ENCODE assay signal across 25 cellular contexts in genomic region chr11:93288767-93289166, GRCh38. TPM values are rescaled to one million over a fixed set of nuclear protein-coding genes. Genes with fewer than 3 reads are reported as not detected.
DNase-seq lines count a peak whose midpoint lies in the region; ATAC-seq and FAIRE-seq lines count a peak whose summit lies in the region.
"Had no signal": no experiment of that assay in that cellular context is flagged by ENCODE, and none has a peak within 500 bp of the region (broad histone marks: within the 10 kb centered on the region; RNA-seq: fewer than 3 reads in every experiment).

No MANE protein-coding gene starts in this region.

- no peaks in the 10 kb centered on the region for H3K36me3 Mint-ChIP-seq in activated naive CD4-positive, alpha-beta T cell treated with anti-CD3 and anti-CD28 coated beads for 36 hours (ENCODE audit: low read depth)
- H3K36me3 Mint-ChIP-seq: activated naive CD4-positive, alpha-beta T cell treated with anti-CD3 and anti-CD28 coated beads, Interleukin-2, amount 10 ng/mL, durations not matched to agents 7 days and 5 days; CD14-positive monocyte had no signal

- no peaks in the 10 kb centered on the region for H3K9me3 Mint-ChIP-seq in activated naive CD4-positive, alpha-beta T cell treated with anti-CD3 and anti-CD28 coated beads for 36 hours
- H3K9me3 Mint-ChIP-seq: activated naive CD4-positive, alpha-beta T cell treated with anti-CD3 and anti-CD28 coated beads, Interleukin-2, amount 10 ng/mL, durations not matched to agents 7 days and 5 days; activated T-cell treated with anti-CD3 and anti-CD28 coated beads, Interleukin-2, amount 50 U/mL, for 4 hours; effector memory CD8-positive, alpha-beta T cell had no signal

- no peak for DNase-seq in activated naive CD4-positive, alpha-beta T cell treated with anti-CD3 and anti-CD28 coated beads for 36 hours
- DNase-seq in urothelium cell line (ENCODE audit: low spot score) (no peak), KG1 (lab: John Stamatoyannopoulos, UW) (no peak), NCI-H2029 (lab: John Stamatoyannopoulos, UW) (no peak)
- DNase-seq: activated CD4-positive, alpha-beta T cell treated with anti-CD3 and anti-CD28 coated beads for 4 hours; activated naive CD4-positive, alpha-beta T cell treated with anti-CD3 and anti-CD28 coated beads, Interleukin-2, amount 10 ng/mL, durations not matched to agents 7 days and 5 days; activated T-cell treated with anti-CD3 and anti-CD28 coated beads, Interleukin-2, amount 50 U/mL, for 4 hours; amniotic stem cell; effector memory CD8-positive, alpha-beta T cell; foreskin fibroblast; heart right ventricle; mesendoderm; NCI-H1092; NCI-H69; stimulated activated CD8-positive, alpha-beta memory T cell treated with anti-CD3 and anti-CD28 coated beads, Interleukin-4, amount 100 ng/mL, for 48 hours had no signal

- intact Hi-C loops in activated naive CD4-positive, alpha-beta T cell treated with anti-CD3 and anti-CD28 coated beads for 36 hours (cut with micrococcal nuclease): no loop called here

- no peak overlapping the region for H3K27ac Mint-ChIP-seq in activated naive CD4-positive, alpha-beta T cell treated with anti-CD3 and anti-CD28 coated beads for 36 hours
- H3K27ac Mint-ChIP-seq: activated naive CD4-positive, alpha-beta T cell treated with anti-CD3 and anti-CD28 coated beads, Interleukin-2, amount 10 ng/mL, durations not matched to agents 7 days and 5 days; CD14-positive monocyte; effector memory CD8-positive, alpha-beta T cell had no signal

- ATAC-seq in GM19351 (IDR thresholded peaks at IDR 0.05; ENCODE audit: unreplicated experiment) (peak; percentile 69), HG02623 (IDR thresholded peaks at IDR 0.05; ENCODE audit: unreplicated experiment) (peak; percentile 54), HG03159 (IDR thresholded peaks at IDR 0.05; ENCODE audit: unreplicated experiment) (peak; percentile 45)
- ATAC-seq: activated T-cell treated with anti-CD3 and anti-CD28 coated beads, Interleukin-2, amount 50 U/mL, for 4 hours; effector memory CD8-positive, alpha-beta T cell; heart right ventricle; HepG2 had no signal

- no peak overlapping the region for H3K4me3 Mint-ChIP-seq in activated naive CD4-positive, alpha-beta T cell treated with anti-CD3 and anti-CD28 coated beads for 36 hours
- H3K4me3 Mint-ChIP-seq: activated naive CD4-positive, alpha-beta T cell treated with anti-CD3 and anti-CD28 coated beads, Interleukin-2, amount 10 ng/mL, durations not matched to agents 7 days and 5 days; activated T-cell treated with anti-CD3 and anti-CD28 coated beads, Interleukin-2, amount 50 U/mL, for 4 hours; CD14-positive monocyte; effector memory CD8-positive, alpha-beta T cell had no signal

- CTCF ChIA-PET in activated naive CD4-positive, alpha-beta T cell treated with anti-CD3 and anti-CD28 coated beads for 36 hours (lab: Charles Lee): interaction anchor here (0.6 kb wide), 1 partner anchor 98 kb away, joined by 3 read pairs; no protein-coding TSS in a partner anchor

- H3K4me1 Mint-ChIP-seq in activated naive CD4-positive, alpha-beta T cell treated with anti-CD3 and anti-CD28 coated beads for 36 hours (ENCODE audit: low read depth): no peaks in the 10 kb centered on the region
- H3K4me1 Mint-ChIP-seq: activated naive CD4-positive, alpha-beta T cell treated with anti-CD3 and anti-CD28 coated beads, Interleukin-2, amount 10 ng/mL, durations not matched to agents 7 days and 5 days; CD14-positive monocyte had no signal

- H3K27me3 Mint-ChIP-seq in activated naive CD4-positive, alpha-beta T cell treated with anti-CD3 and anti-CD28 coated beads for 36 hours (ENCODE audit: low read depth): peaks cover 24% of the 10 kb centered on the region
- H3K27me3 Mint-ChIP-seq: activated naive CD4-positive, alpha-beta T cell treated with anti-CD3 and anti-CD28 coated beads, Interleukin-2, amount 10 ng/mL, durations not matched to agents 7 days and 5 days had no signal

- no peak for FAIRE-seq in urothelium cell line (lab: Jason Lieb, UNC)
- FAIRE-seq: colon, H54, HepG2 had no signal

RNA-seq across cellular contexts. Expression of gene DEUP1, which starts 41.8 kb away (rescaled TPM):
- total RNA-seq in activated naive CD4-positive, alpha-beta T cell treated with anti-CD3 and anti-CD28 coated beads for 36 hours: not detected
- total RNA-seq: activated CD8-positive, alpha-beta memory T cell treated with anti-CD3 and anti-CD28 coated beads for 36 hours; activated T-cell treated with anti-CD3 and anti-CD28 coated beads, Interleukin-2, amount 50 U/mL, for 4 hours; HepG2; myocyte; T-helper 1 cell treated with Interleukin-12 subunit alpha and Interleukin-12 subunit beta and Interleukin-4 antibody, amounts not matched to agents 30 ng/mL and 1 ng/mL, for 36 hours had no signal
